ENCODE assay signal across 8 cellular contexts in the genomic region with DNA sequence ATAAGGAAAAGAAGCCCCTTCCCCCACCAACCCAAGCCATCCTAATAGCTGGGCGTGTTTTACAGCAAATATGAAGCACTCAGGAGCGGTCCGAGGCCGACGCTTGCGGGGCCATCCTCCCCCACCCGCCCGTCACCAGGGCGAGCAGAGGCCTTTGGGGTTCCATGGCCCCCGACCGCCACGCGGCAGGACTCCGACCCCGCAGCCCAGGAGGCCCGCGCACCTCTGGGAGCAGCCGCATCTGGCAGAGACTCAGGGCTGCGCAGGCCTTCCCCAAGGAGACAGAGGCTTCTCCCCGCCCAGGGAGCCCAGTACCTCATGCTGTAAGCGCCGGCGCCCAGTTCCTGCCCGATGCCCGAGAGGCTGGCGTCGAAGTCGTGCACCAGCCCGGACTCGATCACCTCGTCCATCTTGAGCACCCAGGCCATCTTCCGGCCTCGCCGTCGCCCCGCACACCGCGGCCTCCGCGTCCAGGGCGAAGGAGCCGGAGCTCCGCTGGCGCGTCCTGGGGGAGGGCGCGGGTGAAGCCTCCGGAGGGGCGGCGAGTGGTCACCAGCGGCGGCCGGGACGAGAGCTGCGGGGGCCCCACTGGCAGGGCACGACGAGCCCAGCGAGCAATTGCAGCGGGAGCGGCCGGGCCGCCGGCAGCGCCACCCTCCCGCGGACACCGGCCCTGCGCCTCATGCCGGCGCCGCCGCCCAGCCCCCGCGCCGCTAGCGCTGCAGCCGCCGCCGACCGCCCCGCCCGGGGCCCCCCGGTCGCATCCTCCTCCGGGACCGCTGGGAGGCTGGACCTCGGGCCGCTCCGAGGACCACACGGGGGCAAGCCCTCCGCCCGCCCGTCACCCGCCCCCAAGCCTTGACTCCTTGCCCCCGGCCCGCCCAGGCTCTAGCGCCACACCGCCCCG. TPM values are rescaled to one million over a fixed set of nuclear protein-coding genes. Genes with fewer than 3 reads are reported as not detected.
DNase-seq lines count a peak whose midpoint lies in the region; ATAC-seq and TF ChIP-seq lines count a peak whose summit lies in the region.

No MANE protein-coding gene starts in this region.

- H3K4me3 Mint-ChIP-seq in activated naive CD8-positive, alpha-beta T cell treated with anti-CD3 and anti-CD28 coated beads for 36 hours = peak overlapping the region; percentile 100

- no peaks in the 10 kb centered on the region for H3K36me3 ChIP-seq in SJCRH30
- H3K36me3 ChIP-seq in heart left ventricle = no peaks in the 10 kb centered on the region
- H3K36me3 ChIP-seq in parathyroid adenoma (ENCODE audit: control insufficient read depth, insufficient read depth, low read length) = no peaks in the 10 kb centered on the region
- H3K36me3 ChIP-seq in uterus = no peaks in the 10 kb centered on the region

- H3K4me3 ChIP-seq in SJCRH30 (peak overlapping the region; percentile 92), heart left ventricle (peak overlapping the region; percentile 47 to 97 (median 78)), parathyroid adenoma (ENCODE audit: low read depth, low read length) (peak overlapping the region; percentile 89), uterus (peak overlapping the region; percentile 71 to 83)

- peaks cover 3% of the 10 kb centered on the region for H3K9me3 Mint-ChIP-seq in activated naive CD8-positive, alpha-beta T cell treated with anti-CD3 and anti-CD28 coated beads for 36 hours

- TF ChIP-seq CTCF in heart left ventricle (IDR thresholded peaks at IDR 0.05) = peak in 8 of 12 donors; percentile 14 to 48 (median 36)
- no peak for TF ChIP-seq CTCF in parathyroid adenoma (IDR thresholded peaks at IDR 0.05)
- peak in 3 of 4 experiments; percentile 35 to 53 (median 42) for TF ChIP-seq CTCF in uterus (IDR thresholded peaks at IDR 0.05)

- peak overlapping the region; percentile 100 for H3K27ac Mint-ChIP-seq in activated naive CD8-positive, alpha-beta T cell treated with anti-CD3 and anti-CD28 coated beads for 36 hours

- ATAC-seq in GM18520 (IDR thresholded peaks at IDR 0.05; ENCODE audit: unreplicated experiment) = peak; percentile 12
- peak; percentile 0 for ATAC-seq in HG03060 (IDR thresholded peaks at IDR 0.05; ENCODE audit: low read depth, unreplicated experiment)
- ATAC-seq in heart left ventricle = peak in 2 of 4 donors; percentile 49 to 55

- H2AFZ ChIP-seq in parathyroid adenoma = peak overlapping the region; percentile 95

- peaks cover 36% of the 10 kb centered on the region for H3K4me1 Mint-ChIP-seq in activated naive CD8-positive, alpha-beta T cell treated with anti-CD3 and anti-CD28 coated beads for 36 hours

- H3K27me3 ChIP-seq in SJCRH30 (no peaks in the 10 kb centered on the region), heart left ventricle (no peaks in the 10 kb centered on the region), parathyroid adenoma (ENCODE audit: control insufficient read depth, insufficient read depth, low read length) (no peaks in the 10 kb centered on the region), uterus (no peaks in the 10 kb centered on the region)

- DNase-seq in Ammon's horn (ENCODE audit: low spot score) (peak; percentile 39), SJCRH30 (peak; percentile 35 to 37), heart left ventricle (peak; percentile 45 to 74 (median 54)), uterus (peak; percentile 47 to 54)
- peak; percentile 56 for DNase-seq in activated naive CD8-positive, alpha-beta T cell treated with anti-CD3 and anti-CD28 coated beads for 36 hours

- no peaks in the 10 kb centered on the region for H3K27me3 Mint-ChIP-seq in activated naive CD8-positive, alpha-beta T cell treated with anti-CD3 and anti-CD28 coated beads for 36 hours

- H3K4me2 ChIP-seq in parathyroid adenoma (ENCODE audit: low read length) = peak overlapping the region; percentile 66

- H3K9me3 ChIP-seq in SJCRH30 (replicated peaks) (no peaks in the 10 kb centered on the region), heart left ventricle (no peaks in the 10 kb centered on the region), parathyroid adenoma (ENCODE audit: control insufficient read depth, low read length) (no peaks in the 10 kb centered on the region), uterus (no peaks in the 10 kb centered on the region)

- WGBS in heart left ventricle, 4 donors = 0 to 1% (median 0%) methylated on average over 12 to 99 of the region's 99 CpGs

- H3K27ac ChIP-seq in SJCRH30 (peak overlapping the region; percentile 65), heart left ventricle (peak overlapping the region; percentile 89 to 100 (median 97)), parathyroid adenoma (peak overlapping the region; percentile 93), uterus (peak overlapping the region; percentile 92 to 95)

- H3K4me1 ChIP-seq in SJCRH30 (0 out of 2 replicates have a peak, but pooled peaks cover 5% of the 10 kb centered on the region), heart left ventricle (peaks cover 5 to 54% (median 43%) of the 10 kb centered on the region in 12 donors), parathyroid adenoma (no peaks in the 10 kb centered on the region), uterus (peaks cover 0 to 13% of the 10 kb centered on the region in 2 donors)

- H3K9ac ChIP-seq in parathyroid adenoma = peak overlapping the region; percentile 38

- no peak for TF ChIP-seq POLR2A in heart left ventricle (IDR thresholded peaks at IDR 0.05)
- TF ChIP-seq POLR2A in uterus (IDR thresholded peaks at IDR 0.05) = peak in 1 of 2 donors; percentile 62

- peaks cover 25% of the 10 kb centered on the region for H3K79me2 ChIP-seq in parathyroid adenoma

- intact Hi-C loops in heart left ventricle (cut with DNase I) (loop anchor here in 3 of 10 donors (2.0 to 10.0 kb wide), 4 partner anchors 99 to 355 kb away; a partner anchor contains a TSS), uterus (cut with DNase I; ENCODE audit: low total_unique reads) (no loop called here)

- peaks cover 19% of the 10 kb centered on the region for H3K36me3 Mint-ChIP-seq in activated naive CD8-positive, alpha-beta T cell treated with anti-CD3 and anti-CD28 coated beads for 36 hours

RNA-seq across cellular contexts. Expression of a gene that starts 0.5 kb away (rescaled TPM):
- 38.8 and 40.9 TPM in 2 replicates for total RNA-seq in SJCRH30 (2014; rRNA removed; shearing (Covaris generic))
- 10 to 100 TPM; 59.1 to 71.8 TPM for total RNA-seq in activated naive CD8-positive, alpha-beta T cell treated with anti-CD3 and anti-CD28 coated beads for 36 hours
- total RNA-seq in heart left ventricle (10 to 100 TPM; 33.0 to 53.5 (median 46.6) TPM), uterus (10 to 100 TPM; 25.6 to 86.3 (median 51.2) TPM)
- polyA plus RNA-seq in heart left ventricle = 10 to 100 TPM; 11.8 to 41.3 TPM
